Comparison of ENCODE assay signal across 8 cellular contexts in genomic region chr18:48942554-48943261, GRCh38. TPM values are rescaled to one million over a fixed set of nuclear protein-coding genes. Genes with fewer than 3 reads are reported as not detected.
DNase-seq lines count a peak whose midpoint lies in the region; ATAC-seq and TF ChIP-seq lines count a peak whose summit lies in the region.

No MANE protein-coding gene starts in this region.

- no peaks in the 10 kb centered on the region for H3K9me3 ChIP-seq in CD8-positive, alpha-beta memory T cell (ENCODE audit: low read length)

- H3K27ac ChIP-seq in CD8-positive, alpha-beta memory T cell (ENCODE audit: low read depth, low read length) = no peak overlapping the region

- no peak overlapping the region for H3K4me3 ChIP-seq in CD8-positive, alpha-beta memory T cell (ENCODE audit: low read length)

- H3K27ac Mint-ChIP-seq in CD8-positive, alpha-beta memory T cell = peak overlapping the region in 7 of 8 donors; percentile 7 to 100 (median 98)
- no peak overlapping the region for H3K27ac Mint-ChIP-seq in endothelial cell (ENCODE audit: unreplicated experiment)
- H3K27ac Mint-ChIP-seq in nephron progenitor cell = no peak overlapping the region

- ATAC-seq in GM21786 (IDR thresholded peaks at IDR 0.05; ENCODE audit: unreplicated experiment) (no peak), GM19397 (IDR thresholded peaks at IDR 0.05; ENCODE audit: unreplicated experiment) (no peak)

- H3K27me3 ChIP-seq in CD8-positive, alpha-beta memory T cell (ENCODE audit: insufficient read depth, low read length, poor library complexity, severe bottlenecking) = no peaks in the 10 kb centered on the region

- CTCF ChIA-PET in CD8-positive, alpha-beta memory T cell (lab: Charles Lee) = interaction anchor here (1.9 to 2.4 kb wide), 2 partner anchors 9 to 31 kb away, joined by 9 to 13 read pairs; no protein-coding TSS in a partner anchor
- CTCF ChIA-PET in GM10248 (lab: Yijun Ruan, JAX) = no interaction called here

- H3K36me3 ChIP-seq in CD8-positive, alpha-beta memory T cell (ENCODE audit: insufficient read depth, low read length) = no peaks in the 10 kb centered on the region

- POLR2A ChIA-PET in CD8-positive, alpha-beta memory T cell (lab: Charles Lee) = no interaction called here
- POLR2A ChIA-PET in GM10248 (lab: Yijun Ruan, JAX) = no interaction called here

- peaks cover 6 to 89% (median 20%) of the 10 kb centered on the region in 3 donors for H3K36me3 Mint-ChIP-seq in CD8-positive, alpha-beta memory T cell
- peaks cover 23% of the 10 kb centered on the region for H3K36me3 Mint-ChIP-seq in endothelial cell (ENCODE audit: low read depth, unreplicated experiment)
- H3K36me3 Mint-ChIP-seq in nephron progenitor cell (ENCODE audit: low read depth) = peaks cover 25% of the 10 kb centered on the region

- no peak for DNase-seq in CD8-positive, alpha-beta memory T cell
- DNase-seq in LoVo (ENCODE audit: low spot score) = peak; percentile 94
- DNase-seq in endothelial cell (ENCODE audit: low spot score) = no peak
- peak; percentile 60 for DNase-seq in nephron progenitor cell
- no peak for DNase-seq in putamen (ENCODE audit: low spot score)
- no peak for DNase-seq in GM10248 (ENCODE audit: extremely low spot score)

- H3K4me1 Mint-ChIP-seq in CD8-positive, alpha-beta memory T cell = peaks cover 92 to 100% (median 98%) of the 10 kb centered on the region in 3 donors
- H3K4me1 Mint-ChIP-seq in endothelial cell (ENCODE audit: unreplicated experiment) (peaks cover 80% of the 10 kb centered on the region), nephron progenitor cell (peaks cover 100% of the 10 kb centered on the region)

- peaks cover 97% of the 10 kb centered on the region for H3K4me1 ChIP-seq in CD8-positive, alpha-beta memory T cell (ENCODE audit: insufficient read depth, low read length)

- peaks cover 0 to 4% of the 10 kb centered on the region in 2 donors for H3K27me3 Mint-ChIP-seq in CD8-positive, alpha-beta memory T cell
- H3K27me3 Mint-ChIP-seq in endothelial cell (ENCODE audit: unreplicated experiment) (peaks cover 5% of the 10 kb centered on the region), nephron progenitor cell (ENCODE audit: low read depth, poor library complexity) (peaks cover under 1% of the 10 kb centered on the region)

- no peak for TF ChIP-seq CTCF in endothelial cell (IDR thresholded peaks at IDR 0.05; ENCODE audit: unreplicated experiment)
- TF ChIP-seq CTCF in nephron progenitor cell (IDR thresholded peaks at IDR 0.05) = no peak
- no peak for TF ChIP-seq CTCF in GM10248 (IDR thresholded peaks at IDR 0.05; ENCODE audit: control extremely low read depth, extremely low read depth, low read depth, missing control alignments)

- H3K9me3 Mint-ChIP-seq in CD8-positive, alpha-beta memory T cell = no peaks in the 10 kb centered on the region
- no peaks in the 10 kb centered on the region for H3K9me3 Mint-ChIP-seq in endothelial cell (ENCODE audit: unreplicated experiment)
- H3K9me3 Mint-ChIP-seq in nephron progenitor cell = no peaks in the 10 kb centered on the region

- H3K4me3 Mint-ChIP-seq in CD8-positive, alpha-beta memory T cell = peak overlapping the region; percentile 26 to 91 (median 80)
- H3K4me3 Mint-ChIP-seq in endothelial cell (ENCODE audit: unreplicated experiment) (peak overlapping the region; percentile 39), nephron progenitor cell (peak overlapping the region; percentile 56)

RNA-seq across cellular contexts. Expression of gene SMAD7, which starts 8.1 kb away (rescaled TPM):
- total RNA-seq in CD8-positive, alpha-beta memory T cell = 10 to 100 TPM; 23.3 TPM
- polyA plus RNA-seq in CD8-positive, alpha-beta memory T cell = 7.0 TPM
- 30.1 TPM for total RNA-seq in endothelial cell (ENCODE audit: unreplicated experiment)

Comparison
In these comparisons a context has a peak if more than half of its experiments do, and no peak if none do; other contexts are left out.
1. DNase-seq: peak in LoVo (single experiment) and nephron progenitor cell (single experiment); none in CD8-positive, alpha-beta memory T cell (0 of 5), endothelial cell (single experiment), putamen (single experiment) and GM10248 (single experiment).
2. H3K27ac Mint-ChIP-seq: peak in CD8-positive, alpha-beta memory T cell (7 of 8); none in endothelial cell (single experiment) and nephron progenitor cell (single experiment).
3. Peak in every context shown above with its lines, with median percentiles within 50 percentile points of each other: H3K4me3 Mint-ChIP-seq.